ENCODE assay signal across 17 cellular contexts in genomic region chr17:2680961-2681360, GRCh38. TPM values are rescaled to one million over a fixed set of nuclear protein-coding genes. Genes with fewer than 3 reads are reported as not detected.
DNase-seq lines count a peak whose midpoint lies in the region; ATAC-seq, FAIRE-seq and TF ChIP-seq lines count a peak whose summit lies in the region.
"Had no signal": no experiment of that assay in that cellular context is flagged by ENCODE, and none has a peak within 500 bp of the region (broad histone marks: within the 10 kb centered on the region; RNA-seq: fewer than 3 reads in every experiment).

No MANE protein-coding gene starts in this region.

- no peak for TF ChIP-seq RAD21 in K562 (CRISPR knock-in tag; conservative IDR thresholded peaks at IDR 0.05 in 1 of 2, IDR thresholded peaks at IDR 0.05 in 1 of 2)

- TF ChIP-seq EP300 in K562 (IDR thresholded peaks at IDR 0.05; ENCODE audit: low read length) = no peak

- H4K20me1 ChIP-seq in K562 (replicated peaks; ENCODE audit: control insufficient read depth, insufficient read depth, low read length) = no peaks in the 10 kb centered on the region
- no peaks in the 10 kb centered on the region for H4K20me1 ChIP-seq in mammary epithelial cell (ENCODE audit: insufficient read depth, low read length)

- peaks cover 58% of the 10 kb centered on the region; the same call in 2 of the 3 replicates for H3K36me3 ChIP-seq in K562 (ENCODE audit: control insufficient read depth, insufficient read depth, low read length)
- peaks cover 50% of the 10 kb centered on the region for H3K36me3 ChIP-seq in mammary epithelial cell (ENCODE audit: insufficient read depth, low read length)

- TF ChIP-seq POLR2A in K562 (conservative IDR thresholded peaks at IDR 0.05) = no peak

- intact Hi-C loops in activated CD4-positive, alpha-beta T cell treated with anti-CD3 and anti-CD28 coated beads for 36 hours (cut with DNase I, micrococcal nuclease) = no loop called here
- intact Hi-C loops in K562 (cut with micrococcal nuclease) (no loop called here), mammary epithelial cell (cut with micrococcal nuclease) (no loop called here)

- POLR2A ChIA-PET in activated CD4-positive, alpha-beta T cell treated with anti-CD3 and anti-CD28 coated beads for 36 hours (lab: Charles Lee) = no interaction called here
- POLR2A ChIA-PET in K562 (lab: Yijun Ruan, JAX) = no interaction called here

- H3K9me1 ChIP-seq in K562 (ENCODE audit: control insufficient read depth, insufficient read depth, low read length) = no peaks in the 10 kb centered on the region

- H3K27ac ChIP-seq in K562 (ENCODE audit: extremely low read depth, low read depth, low read length) (no peak overlapping the region), mammary epithelial cell (ENCODE audit: insufficient read depth, low read depth, low read length) (no peak overlapping the region)
- H3K27ac ChIP-seq: 22Rv1, HL-60 had no signal

- CTCF ChIA-PET in activated CD4-positive, alpha-beta T cell treated with anti-CD3 and anti-CD28 coated beads for 36 hours (lab: Charles Lee) = no interaction called here
- CTCF ChIA-PET in K562 (lab: Yijun Ruan, JAX; ENCODE audit: low intra/inter-chr PET ratio) = no interaction called here
- CTCF ChIA-PET in mammary epithelial cell (lab: Charles Lee; ENCODE audit: low non-redundant PET) = no interaction called here

- no peaks in the 10 kb centered on the region for H3K9me3 Mint-ChIP-seq in activated CD4-positive, alpha-beta T cell treated with anti-CD3 and anti-CD28 coated beads for 36 hours (ENCODE audit: low read depth)
- no peaks in the 10 kb centered on the region for H3K9me3 Mint-ChIP-seq in stimulated activated effector memory CD8-positive, alpha-beta T cell treated with anti-CD3 and anti-CD28 coated beads, Interleukin-12 subunit alpha, Interleukin-12 subunit beta, amount 100 ng/mL, for 72 hours
- H3K9me3 Mint-ChIP-seq: CD14-positive monocyte; CD8-positive, alpha-beta memory T cell had no signal

- no peaks in the 10 kb centered on the region for H3K27me3 ChIP-seq in K562 (ENCODE audit: control insufficient read depth in 2 of 2, insufficient read depth in 2 of 2, low read length in 2 of 2)
- H3K27me3 ChIP-seq in mammary epithelial cell (ENCODE audit: insufficient read depth, low read length) = no peaks in the 10 kb centered on the region

- in situ Hi-C loops in K562 (cut with MboI) (no loop called here), mammary epithelial cell (cut with MboI; ENCODE audit: low sequenced_read_pairs in 2 of 2) (no loop called here)

- no peak overlapping the region for H3K4me3 Mint-ChIP-seq in activated CD4-positive, alpha-beta T cell treated with anti-CD3 and anti-CD28 coated beads for 36 hours
- H3K4me3 Mint-ChIP-seq in stimulated activated effector memory CD8-positive, alpha-beta T cell treated with anti-CD3 and anti-CD28 coated beads, Interleukin-12 subunit alpha, Interleukin-12 subunit beta, amount 100 ng/mL, for 72 hours = no peak overlapping the region
- H3K4me3 Mint-ChIP-seq: CD14-positive monocyte; CD8-positive, alpha-beta memory T cell had no signal

- TF ChIP-seq CTCF in K562 (IDR thresholded peaks at IDR 0.05 in 2 of 3, conservative IDR thresholded peaks at IDR 0.05 in 1 of 3; ENCODE audit: insufficient read depth in 2 of 3, low read depth in 1 of 3, low read length in 3 of 3) = no peak
- TF ChIP-seq CTCF in mammary epithelial cell (conservative IDR thresholded peaks at IDR 0.05 in 1 of 2, IDR thresholded peaks at IDR 0.05 in 1 of 2; ENCODE audit: extremely low read depth in 1 of 2, insufficient read depth in 1 of 2, low read depth in 1 of 2, low read length in 2 of 2) = no peak

- 88% methylated on average over 2 of the region's 2 CpGs for WGBS in K562 (ENCODE audit: insufficient coverage, low coverage, missing lambda C conversion rate)
- WGBS in mammary epithelial cell (ENCODE audit: low coverage, missing lambda C conversion rate) = 94% methylated on average over 2 of the region's 2 CpGs

- DNase-seq in activated CD4-positive, alpha-beta T cell treated with anti-CD3 and anti-CD28 coated beads for 36 hours = no peak
- DNase-seq in activated CD4-positive, alpha-beta T cell treated with anti-CD3 and anti-CD28 coated beads for 1 hour = no peak
- DNase-seq in HTR-8/SVneo (ENCODE audit: insufficient read length, low spot score) (no peak), K562 (ENCODE audit: extremely low read depth in 1 of 4, low spot score in 3 of 4) (no peak), NCI-H82 treated with DMSO at 0.1 percent for 48 hours (lab: John Stamatoyannopoulos, UW; ENCODE audit: unreplicated experiment) (no peak), mammary epithelial cell (no peak), DMS53 treated with DMSO at 0.1 percent for 48 hours (lab: John Stamatoyannopoulos, UW; ENCODE audit: unreplicated experiment) (no peak)
- no peak for DNase-seq in stimulated activated effector memory CD8-positive, alpha-beta T cell treated with anti-CD3 and anti-CD28 coated beads, Interleukin-12 subunit alpha, Interleukin-12 subunit beta, amount 100 ng/mL, for 72 hours (ENCODE audit: low spot score in 2 of 2)
- DNase-seq: Caco-2; CD8-positive, alpha-beta memory T cell; GF-D8; GOT3 had no signal

- BruUV-seq in K562 (replicated peaks; lab: Mats Ljungman, UMichigan) (no TSS peak), mammary epithelial cell (replicated peaks; lab: Mats Ljungman, UMichigan) (no TSS peak)

- H3K9me3 ChIP-seq in K562 (replicated peaks; ENCODE audit: control insufficient read depth, insufficient read depth, low read depth, low read length) = no peaks in the 10 kb centered on the region
- no peaks in the 10 kb centered on the region for H3K9me3 ChIP-seq in mammary epithelial cell (replicated peaks; ENCODE audit: insufficient read depth, low read length)
- H3K9me3 ChIP-seq: Caco-2, HAP-1 had no signal

- no peak overlapping the region for H2AFZ ChIP-seq in K562 (ENCODE audit: low read depth, low read length)
- no peak overlapping the region for H2AFZ ChIP-seq in mammary epithelial cell (ENCODE audit: low read depth, low read length)

- H3K4me1 ChIP-seq in K562 (replicated peaks in 1 of 2; ENCODE audit: control insufficient read depth in 2 of 2, insufficient read depth in 2 of 2, low read length in 2 of 2) (peaks cover 0 to 5% of the 10 kb centered on the region in 2 experiments; a peak in 2 of 5 replicates), mammary epithelial cell (ENCODE audit: insufficient read depth, low read length) (no peaks in the 10 kb centered on the region)
- H3K4me1 ChIP-seq: HAP-1 had no signal

- H3K27ac Mint-ChIP-seq in activated CD4-positive, alpha-beta T cell treated with anti-CD3 and anti-CD28 coated beads for 36 hours = peak overlapping the region; percentile 59
- peak overlapping the region; percentile 29 for H3K27ac Mint-ChIP-seq in stimulated activated effector memory CD8-positive, alpha-beta T cell treated with anti-CD3 and anti-CD28 coated beads, Interleukin-12 subunit alpha, Interleukin-12 subunit beta, amount 100 ng/mL, for 72 hours

- no peak overlapping the region for H3K9ac ChIP-seq in K562 (ENCODE audit: insufficient read depth in 1 of 2, low read depth in 2 of 2, low read length in 2 of 2)
- no peak overlapping the region for H3K9ac ChIP-seq in mammary epithelial cell (ENCODE audit: insufficient read depth, low read length)

- dilution Hi-C loops in mammary epithelial cell (cut with HindIII; ENCODE audit: low sequenced_read_pairs) = no loop called here

- no peak overlapping the region for H3K4me2 ChIP-seq in K562 (ENCODE audit: insufficient read depth, low read length)
- H3K4me2 ChIP-seq in mammary epithelial cell (ENCODE audit: insufficient read depth, low read depth, low read length) = no peak overlapping the region

- FAIRE-seq in HTR-8/SVneo (lab: Jason Lieb, UNC) (peak; percentile 4), K562 (lab: Jason Lieb, UNC) (no peak)
- FAIRE-seq: GM19239 had no signal

- H3K27me3 Mint-ChIP-seq in activated CD4-positive, alpha-beta T cell treated with anti-CD3 and anti-CD28 coated beads for 36 hours = no peaks in the 10 kb centered on the region

- ATAC-seq in activated CD4-positive, alpha-beta T cell treated with anti-CD3 and anti-CD28 coated beads for 36 hours = no peak
- no peak for ATAC-seq in K562
- no peak for ATAC-seq in stimulated activated effector memory CD8-positive, alpha-beta T cell treated with anti-CD3 and anti-CD28 coated beads, Interleukin-12 subunit alpha, Interleukin-12 subunit beta, amount 100 ng/mL, for 72 hours

- H3K36me3 Mint-ChIP-seq in activated CD4-positive, alpha-beta T cell treated with anti-CD3 and anti-CD28 coated beads for 36 hours (ENCODE audit: low read depth) = peaks cover 48% of the 10 kb centered on the region
- peaks cover 95% of the 10 kb centered on the region for H3K36me3 Mint-ChIP-seq in stimulated activated effector memory CD8-positive, alpha-beta T cell treated with anti-CD3 and anti-CD28 coated beads, Interleukin-12 subunit alpha, Interleukin-12 subunit beta, amount 100 ng/mL, for 72 hours

- no peaks in the 10 kb centered on the region for H3K79me2 ChIP-seq in K562 (ENCODE audit: control insufficient read depth, insufficient read depth, low read length)
- H3K79me2 ChIP-seq in mammary epithelial cell (ENCODE audit: insufficient read depth, low read length) = peaks cover 30% of the 10 kb centered on the region

- H3K4me3 ChIP-seq in K562 = no peak overlapping the region
- H3K4me3 ChIP-seq in mammary epithelial cell (replicated peaks in 1 of 3; ENCODE audit: insufficient read depth in 1 of 3, low read depth in 2 of 3, low read length in 3 of 3) = no peak overlapping the region
- H3K4me3 ChIP-seq: HAP-1 had no signal

- no peaks in the 10 kb centered on the region for H3K4me1 Mint-ChIP-seq in activated CD4-positive, alpha-beta T cell treated with anti-CD3 and anti-CD28 coated beads for 36 hours
- peaks cover 7% of the 10 kb centered on the region for H3K4me1 Mint-ChIP-seq in stimulated activated effector memory CD8-positive, alpha-beta T cell treated with anti-CD3 and anti-CD28 coated beads, Interleukin-12 subunit alpha, Interleukin-12 subunit beta, amount 100 ng/mL, for 72 hours
- H3K4me1 Mint-ChIP-seq: CD14-positive monocyte had no signal

RNA-seq across cellular contexts. Expression of gene CLUH, which starts 30.6 kb away (rescaled TPM):
- 100 to 1,000 TPM; 107 to 123 TPM for total RNA-seq in activated CD4-positive, alpha-beta T cell treated with anti-CD3 and anti-CD28 coated beads for 36 hours
- total RNA-seq in K562 (2011; cell fraction: chromatin; rRNA removed; ENCODE audit: low replicate concordance) = 95.4 and 344 TPM in 2 replicates
- 211 and 238 TPM in 2 replicates for total RNA-seq in K562 (2011; cell fraction: nucleolus; rRNA removed)
- total RNA-seq in K562 (2011; cell fraction: nucleoplasm; rRNA removed) = 98.1 and 116 TPM in 2 replicates
- total RNA-seq in K562 (2014; rRNA removed) (63.0 and 94.0 TPM in 2 replicates), K562 (2014; rRNA removed; fragmentation: Illumina TruSeq; extraction: Trizol) (13.7 and 21.2 TPM in 2 replicates), K562 (2015; rRNA removed; fragmentation: Illumina TruSeq; extraction: Trizol) (33.2 and 34.8 TPM in 2 replicates), K562 (2021) (126 and 140 TPM in 2 replicates), mammary epithelial cell (10 to 100 TPM; 64.2 to 97.0 TPM)
- polyA plus RNA-seq in K562 (2011; rRNA removed) (15.3 and 40.1 TPM in 2 replicates), K562 (2014; fragmentation: Illumina TruSeq; extraction: Trizol) (71.2 and 88.2 TPM in 2 replicates), K562 (2014; fragmentation: Nextera tagmentation; extraction: Ambion mirVana) (under 1 TPM; 0.21 to 0.25 TPM), K562 (2014; rRNA removed) (72.8 and 73.4 TPM in 2 replicates), mammary epithelial cell (55.9 TPM)
- 15.5 and 39.0 TPM in 2 replicates for polyA plus RNA-seq in K562 (2011; cell fraction: cytosol; rRNA removed)
- polyA plus RNA-seq in K562 (2011; cell fraction: nucleus; rRNA removed) = 204 and 334 TPM in 2 replicates
- 52.7 and 74.7 TPM in 2 replicates for polyA plus RNA-seq in K562 (2012)
- polyA minus RNA-seq in K562 (2011; rRNA and poly(A)+ RNA removed) = 12.6 and 14.7 TPM in 2 replicates
- polyA minus RNA-seq in K562 (2011; cell fraction: cytosol; rRNA and poly(A)+ RNA removed) = 49.7 and 59.2 TPM in 2 replicates
- 57.4 and 59.4 TPM in 2 replicates for polyA minus RNA-seq in K562 (2011; cell fraction: nucleus; rRNA and poly(A)+ RNA removed)
- 36.9 TPM for polyA minus RNA-seq in mammary epithelial cell
